Comparison of ENCODE assay signal across 11 cellular contexts in the genomic region with DNA sequence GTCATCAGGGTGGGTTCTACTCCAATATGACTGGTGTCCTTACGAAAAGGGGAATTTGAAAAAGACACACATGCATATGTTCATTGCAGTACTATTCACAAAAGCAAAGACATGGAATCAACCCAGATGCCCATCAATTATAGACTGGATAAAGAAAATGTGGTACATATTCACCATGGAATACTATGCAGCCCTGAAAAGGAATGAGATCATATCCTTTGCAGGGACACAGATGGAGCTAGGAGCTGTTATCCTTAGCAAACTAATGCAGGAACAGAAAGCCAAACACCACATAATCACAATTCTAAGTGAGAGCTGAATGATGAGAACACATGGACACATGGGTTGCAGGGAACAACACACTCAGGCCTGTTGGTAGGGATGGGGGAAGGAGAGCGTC. TPM values are rescaled to one million over a fixed set of nuclear protein-coding genes. Genes with fewer than 3 reads are reported as not detected.
"Had no signal": no experiment of that assay in that cellular context is flagged by ENCODE, and none has a peak within 500 bp of the region (broad histone marks: within the 10 kb centered on the region; RNA-seq: fewer than 3 reads in every experiment).

No MANE protein-coding gene starts in this region.

- DNase-seq: GM23248, GOT3, H7, H9, HCEC 1CT, HFFc6 had no signal

- H3K4me1 ChIP-seq: HAP-1 had no signal

- H3K4me3 ChIP-seq: GM23248, GM23338, HAP-1 had no signal

- H3K9me3 ChIP-seq: HAP-1 had no signal

- H2AFZ ChIP-seq: GM23248, GM23338 had no signal

- H3K36me3 ChIP-seq: HAP-1 had no signal

- H3K9ac ChIP-seq: GM23248 had no signal

- H3K27ac ChIP-seq: GM23248 had no signal

- ATAC-seq: GM23338 had no signal

- H3K4me2 ChIP-seq: GM23338 had no signal

- FAIRE-seq: H1, H54 had no signal

RNA-seq across cellular contexts. Expression of a gene that starts 54.0 kb away (rescaled TPM):
- total RNA-seq: GM23248, H1, H4, H7, HFFc6 had no signal
- polyA plus RNA-seq: GM23248 had no signal
